1 cellular context compared by ENCODE assay signal in genomic region chr2:61017003-61017555, GRCh38.
A peak's percentile ranks its signal among the peaks of the same experiment; 100 is the strongest.
TF ChIP-seq lines count a peak whose summit lies in the region.

No MANE protein-coding gene starts in this region.

TF ChIP-seq in HepG2, 621 proteins besides CTCF, POLR2A, EP300 and RAD21 (continued from another document and continues in another):
- TF ChIP-seq FOXP4 (CRISPR knock-in tag; IDR thresholded peaks at IDR 0.05) = no peak; the same call in 1 of the 2 replicates
- TF ChIP-seq ZNF282 (IDR thresholded peaks at IDR 0.05; ENCODE audit: partially characterized antibody) = no peak
- no peak; the same call in none of the 2 replicates for TF ChIP-seq BCL6 (CRISPR knock-in tag; IDR thresholded peaks at IDR 0.05)
- no peak for TF ChIP-seq TFDP1 (CRISPR knock-in tag; IDR thresholded peaks at IDR 0.05; ENCODE audit: borderline replicate concordance)
- TF ChIP-seq ZNF354B (CRISPR knock-in tag; IDR thresholded peaks at IDR 0.05) = peak; percentile 61; the same call in 1 of the 2 replicates
- no peak for TF ChIP-seq ZNF616 (CRISPR knock-in tag; IDR thresholded peaks at IDR 0.05; ENCODE audit: low read depth)
- TF ChIP-seq REPIN1 (CRISPR knock-in tag; IDR thresholded peaks at IDR 0.05; ENCODE audit: borderline replicate concordance, low read depth) = peak; percentile 11; the same call in 1 of the 2 replicates
- 0 out of 2 replicates have a peak, but pooled peaks have one; percentile 17 for TF ChIP-seq ARHGAP35 (CRISPR knock-in tag; IDR thresholded peaks at IDR 0.05; ENCODE audit: borderline replicate concordance)
- no peak for TF ChIP-seq ZNF773 (CRISPR knock-in tag; IDR thresholded peaks at IDR 0.05; ENCODE audit: borderline replicate concordance)
- 0 out of 2 replicates have a peak, but pooled peaks have one; percentile 56 for TF ChIP-seq ARNTL (CRISPR knock-in tag; IDR thresholded peaks at IDR 0.05)
- no peak; the same call in 1 of the 2 replicates for TF ChIP-seq DR1 (CRISPR knock-in tag; IDR thresholded peaks at IDR 0.05)
- TF ChIP-seq DRAP1 (CRISPR knock-in tag; IDR thresholded peaks at IDR 0.05) = no peak
- TF ChIP-seq NPAS2 (CRISPR knock-in tag; IDR thresholded peaks at IDR 0.05; ENCODE audit: borderline replicate concordance) = no peak
- no peak for TF ChIP-seq CHCHD3 (CRISPR knock-in tag; IDR thresholded peaks at IDR 0.05)
- no peak for TF ChIP-seq HMG20A (CRISPR knock-in tag; IDR thresholded peaks at IDR 0.05; ENCODE audit: borderline replicate concordance)
- no peak for TF ChIP-seq ZMYM2 (CRISPR knock-in tag; IDR thresholded peaks at IDR 0.05)
- TF ChIP-seq THAP11 (CRISPR knock-in tag; IDR thresholded peaks at IDR 0.05) = peak; percentile 86
- no peak for TF ChIP-seq SIX4 (CRISPR knock-in tag; IDR thresholded peaks at IDR 0.05)
- no peak for TF ChIP-seq ZFAT (CRISPR knock-in tag; conservative IDR thresholded peaks at IDR 0.05)
- no peak for TF ChIP-seq ZNF713 (CRISPR knock-in tag; IDR thresholded peaks at IDR 0.05)
- TF ChIP-seq SETDB1 (CRISPR knock-in tag; IDR thresholded peaks at IDR 0.05; ENCODE audit: borderline replicate concordance) = no peak
- TF ChIP-seq ZNF3 (CRISPR knock-in tag; IDR thresholded peaks at IDR 0.05) = peak; percentile 66; the same call in 1 of the 2 replicates
- TF ChIP-seq RFXANK (CRISPR knock-in tag; IDR thresholded peaks at IDR 0.05) = no peak
- TF ChIP-seq AGO2 (optimal IDR thresholded peaks at IDR 0.05; ENCODE audit: low read depth, low read length) = no peak
- TF ChIP-seq ZBTB4 (CRISPR knock-in tag; IDR thresholded peaks at IDR 0.05; ENCODE audit: borderline replicate concordance) = no peak
- TF ChIP-seq RBM39 (IDR thresholded peaks at IDR 0.05; ENCODE audit: low read depth, low read length, poor library complexity, severe bottlenecking) = no peak
- TF ChIP-seq SATB2 (CRISPR knock-in tag; IDR thresholded peaks at IDR 0.05) = 0 out of 2 replicates have a peak, but pooled peaks have one; percentile 73
- no peak for TF ChIP-seq JUND (CRISPR knock-in tag; IDR thresholded peaks at IDR 0.05)
- TF ChIP-seq THAP9 (CRISPR knock-in tag; IDR thresholded peaks at IDR 0.05; ENCODE audit: borderline replicate concordance) = peak; percentile 85; the same call in 1 of the 2 replicates
- TF ChIP-seq ONECUT2 (CRISPR knock-in tag; IDR thresholded peaks at IDR 0.05) = no peak
- peak; percentile 82 for TF ChIP-seq ZNF615 (CRISPR knock-in tag; IDR thresholded peaks at IDR 0.05; ENCODE audit: borderline replicate concordance)
- TF ChIP-seq USF2 (IDR thresholded peaks at IDR 0.05; ENCODE audit: low read depth, low read length) = no peak
- no peak for TF ChIP-seq USF2 (CRISPR knock-in tag; IDR thresholded peaks at IDR 0.05; ENCODE audit: borderline replicate concordance)
- TF ChIP-seq ZNF232 (CRISPR knock-in tag; IDR thresholded peaks at IDR 0.05; ENCODE audit: borderline replicate concordance) = no peak; the same call in 1 of the 2 replicates
- TF ChIP-seq ZNF335 (CRISPR knock-in tag; IDR thresholded peaks at IDR 0.05) = peak; percentile 11; the same call in 1 of the 2 replicates
- TF ChIP-seq ZNF737 (CRISPR knock-in tag; IDR thresholded peaks at IDR 0.05; ENCODE audit: borderline replicate concordance) = peak; percentile 78; the same call in 1 of the 2 replicates
- peak; percentile 36; the same call in 1 of the 2 replicates for TF ChIP-seq ARID5B (CRISPR knock-in tag; IDR thresholded peaks at IDR 0.05)
- TF ChIP-seq FOXO4 (CRISPR knock-in tag; conservative IDR thresholded peaks at IDR 0.05) = 0 out of 2 replicates have a peak, but pooled peaks have one; percentile 92
- TF ChIP-seq KLF13 (CRISPR knock-in tag; IDR thresholded peaks at IDR 0.05) = peak; percentile 54; the same call in 1 of the 2 replicates
- TF ChIP-seq SNAPC2 (CRISPR knock-in tag; IDR thresholded peaks at IDR 0.05) = peak; percentile 79; the same call in 1 of the 2 replicates
- TF ChIP-seq ZBTB43 (CRISPR knock-in tag; conservative IDR thresholded peaks at IDR 0.05) = peak; percentile 17; the same call in 1 of the 2 replicates
- peak; percentile 75; the same call in 1 of the 2 replicates for TF ChIP-seq FIP1L1 (IDR thresholded peaks at IDR 0.05; ENCODE audit: borderline replicate concordance, insufficient read depth, low read depth, low read length)
- no peak for TF ChIP-seq TCF7L2 (IDR thresholded peaks at IDR 0.05; ENCODE audit: low read depth, low read length)
- TF ChIP-seq ZNF558 (CRISPR knock-in tag; IDR thresholded peaks at IDR 0.05; ENCODE audit: borderline replicate concordance) = peak; percentile 24; the same call in 1 of the 2 replicates
- TF ChIP-seq KAT7 (CRISPR knock-in tag; IDR thresholded peaks at IDR 0.05; ENCODE audit: borderline replicate concordance) = peak; percentile 93
- no peak for TF ChIP-seq RORA (CRISPR knock-in tag; IDR thresholded peaks at IDR 0.05)
- no peak for TF ChIP-seq NR3C1 (CRISPR knock-in tag; IDR thresholded peaks at IDR 0.05)
